1 cellular context compared by ENCODE assay signal in the genomic region with DNA sequence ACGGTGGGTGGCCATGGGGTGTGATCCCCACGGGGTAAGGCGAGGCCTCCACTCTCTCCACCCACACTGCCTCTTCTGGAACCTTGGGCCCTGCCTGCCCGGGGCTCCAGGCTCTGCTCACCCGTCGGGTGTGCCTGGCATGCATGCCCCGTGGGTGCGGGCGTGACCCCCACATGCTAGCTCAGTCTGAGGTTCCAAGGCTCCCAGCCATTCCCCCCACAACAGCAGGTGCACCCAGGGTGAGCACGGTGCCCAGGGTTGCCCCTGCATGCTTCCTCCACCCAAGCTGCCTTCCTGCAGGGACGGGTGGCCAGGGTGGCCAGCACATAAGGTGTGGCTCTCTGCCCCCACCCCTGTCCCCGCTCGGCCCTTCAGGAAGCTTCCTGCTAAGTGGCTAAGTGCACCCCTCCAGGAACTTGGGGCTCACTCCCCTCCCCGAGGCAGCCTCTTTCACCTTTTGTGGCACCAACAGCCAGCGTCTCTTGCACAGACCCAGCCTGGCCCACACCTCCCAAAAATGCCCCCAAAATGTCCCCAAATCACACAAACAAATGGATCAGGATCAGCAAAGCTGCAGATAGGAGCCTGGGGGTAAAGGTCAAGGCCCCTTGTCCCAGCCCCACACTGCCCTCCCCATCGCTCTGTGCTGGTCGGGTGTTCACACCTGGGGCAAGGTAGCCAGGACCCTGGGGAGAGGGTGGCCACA.
TF ChIP-seq lines count a peak whose summit lies in the region.

No MANE protein-coding gene starts in this region.

TF ChIP-seq in HepG2, 621 proteins besides CTCF, POLR2A, EP300 and RAD21 (continued from another document):
- TF ChIP-seq CREBL2 (CRISPR knock-in tag; IDR thresholded peaks at IDR 0.05; ENCODE audit: borderline replicate concordance) (no peak), RFX1 (IDR thresholded peaks at IDR 0.05) (no peak), ZNF672 (CRISPR knock-in tag; IDR thresholded peaks at IDR 0.05) (no peak), HOMEZ (CRISPR knock-in tag; IDR thresholded peaks at IDR 0.05; ENCODE audit: low read depth) (no peak), ZNF367 (CRISPR knock-in tag; IDR thresholded peaks at IDR 0.05; ENCODE audit: borderline replicate concordance) (no peak), ASH2L (IDR thresholded peaks at IDR 0.05; ENCODE audit: insufficient read length, low read depth, low read length) (no peak), THYN1 (CRISPR knock-in tag; IDR thresholded peaks at IDR 0.05; ENCODE audit: borderline replicate concordance, low read depth) (no peak), HNRNPL (IDR thresholded peaks at IDR 0.05; ENCODE audit: low read depth, low read length) (0 out of 2 replicates have a peak, but pooled peaks have one; percentile 59), ZNF232 (CRISPR knock-in tag; IDR thresholded peaks at IDR 0.05; ENCODE audit: borderline replicate concordance) (no peak), ZNF280D (CRISPR knock-in tag; IDR thresholded peaks at IDR 0.05) (no peak), MBNL3 (CRISPR knock-in tag; conservative IDR thresholded peaks at IDR 0.05) (no peak), FLYWCH1 (CRISPR knock-in tag; IDR thresholded peaks at IDR 0.05) (no peak), TEAD2 (CRISPR knock-in tag; IDR thresholded peaks at IDR 0.05) (no peak), SOX5 (CRISPR knock-in tag; IDR thresholded peaks at IDR 0.05; ENCODE audit: borderline replicate concordance) (no peak), ZNF652 (CRISPR knock-in tag; IDR thresholded peaks at IDR 0.05; ENCODE audit: borderline replicate concordance, low read depth) (no peak), ZSCAN12 (CRISPR knock-in tag; IDR thresholded peaks at IDR 0.05) (no peak), KLF16 (CRISPR knock-in tag; IDR thresholded peaks at IDR 0.05) (no peak)
